10 cellular contexts compared by ENCODE assay signal in genomic region chr7:101179117-101179779, GRCh38. TPM values are rescaled to one million over a fixed set of nuclear protein-coding genes. Genes with fewer than 3 reads are reported as not detected.
DNase-seq lines count a peak whose midpoint lies in the region; ATAC-seq and TF ChIP-seq lines count a peak whose summit lies in the region.
"Had no signal": no experiment of that assay in that cellular context is flagged by ENCODE, and none has a peak within 500 bp of the region (broad histone marks: within the 10 kb centered on the region; RNA-seq: fewer than 3 reads in every experiment).

No MANE protein-coding gene starts in this region.

- H3K36me3 ChIP-seq in CD8-positive, alpha-beta T cell (ENCODE audit: insufficient read depth, low read length): no peaks in the 10 kb centered on the region
- no peaks in the 10 kb centered on the region for H3K36me3 ChIP-seq in HAP-1 (replicated peaks)

- CTCF ChIA-PET in CD8-positive, alpha-beta T cell (lab: Charles Lee): interaction anchor here (2.0 kb wide), 2 partner anchors 13 to 35 kb away, joined by 7 read pairs; no protein-coding TSS in a partner anchor

- H3K27me3 ChIP-seq in CD8-positive, alpha-beta T cell (ENCODE audit: insufficient read depth, low read length): peaks cover 36% of the 10 kb centered on the region
- H3K27me3 ChIP-seq in HAP-1 (ENCODE audit: low read depth): peaks cover 24% of the 10 kb centered on the region

- H3K27me3 Mint-ChIP-seq in CD8-positive, alpha-beta T cell (ENCODE audit: low read depth): peaks cover 60% of the 10 kb centered on the region
- peaks cover 64% of the 10 kb centered on the region for H3K27me3 Mint-ChIP-seq in T-helper 17 cell

- no peak overlapping the region for H3K4me3 ChIP-seq in CD8-positive, alpha-beta T cell (ENCODE audit: low read depth, low read length)
- H3K4me3 ChIP-seq in HAP-1: peak overlapping the region; percentile 17

- intact Hi-C loops in CD8-positive, alpha-beta T cell (cut with DNase I, micrococcal nuclease): loop anchor here in 1 of 2 experiments (10.0 kb wide), 1 partner anchor 284 kb away; the partner anchor contains the start of gene ACHE

- in situ Hi-C loops in HAP-1 (cut with MboI; ENCODE audit: low sequenced_read_pairs): no loop called here

- H3K27ac Mint-ChIP-seq in CD8-positive, alpha-beta T cell: no peak overlapping the region
- no peak overlapping the region for H3K27ac Mint-ChIP-seq in T-helper 17 cell
- H3K27ac Mint-ChIP-seq: activated naive CD4-positive, alpha-beta T cell treated with anti-CD3 and anti-CD28 coated beads for 36 hours had no signal

- H3K4me1 ChIP-seq in CD8-positive, alpha-beta T cell (ENCODE audit: insufficient read depth, low read length): peaks cover 15% of the 10 kb centered on the region
- no peaks in the 10 kb centered on the region for H3K4me1 ChIP-seq in HAP-1

- H3K4me3 Mint-ChIP-seq in CD8-positive, alpha-beta T cell: peak overlapping the region; percentile 49
- peak overlapping the region; percentile 77 for H3K4me3 Mint-ChIP-seq in T-helper 17 cell
- H3K4me3 Mint-ChIP-seq: activated naive CD4-positive, alpha-beta T cell treated with anti-CD3 and anti-CD28 coated beads for 36 hours had no signal

- peaks cover 18% of the 10 kb centered on the region for H3K4me1 Mint-ChIP-seq in CD8-positive, alpha-beta T cell (ENCODE audit: low read depth)
- H3K4me1 Mint-ChIP-seq in T-helper 17 cell: peaks cover 8% of the 10 kb centered on the region

- H3K9me3 ChIP-seq in CD8-positive, alpha-beta T cell (ENCODE audit: low read length): no peaks in the 10 kb centered on the region
- H3K9me3 ChIP-seq in HAP-1: no peaks in the 10 kb centered on the region
- H3K9me3 ChIP-seq in T-helper 17 cell (ENCODE audit: control insufficient read depth, low read length, poor library complexity, severe bottlenecking): no peaks in the 10 kb centered on the region

- no peak for DNase-seq in CD8-positive, alpha-beta T cell
- DNase-seq in HAP-1 (ENCODE audit: low spot score in 2 of 2): peak; percentile 44 to 71
- no peak for DNase-seq in T-helper 17 cell
- peak; percentile 47 for DNase-seq in myocyte (ENCODE audit: low read depth)
- DNase-seq in GM03348 (ENCODE audit: low spot score): no peak
- DNase-seq: activated naive CD4-positive, alpha-beta T cell treated with anti-CD3 and anti-CD28 coated beads for 36 hours; left ventricle myocardium superior had no signal

- no peaks in the 10 kb centered on the region for H3K9me3 Mint-ChIP-seq in CD8-positive, alpha-beta T cell
- H3K9me3 Mint-ChIP-seq: activated naive CD4-positive, alpha-beta T cell treated with anti-CD3 and anti-CD28 coated beads for 36 hours had no signal

- POLR2A ChIA-PET in CD8-positive, alpha-beta T cell (lab: Charles Lee): no interaction called here

- ATAC-seq in CD8-positive, alpha-beta T cell: no peak
- ATAC-seq in T-helper 17 cell (no peak), HG03280 (IDR thresholded peaks at IDR 0.05; ENCODE audit: unreplicated experiment) (no peak), HG03159 (IDR thresholded peaks at IDR 0.05; ENCODE audit: unreplicated experiment) (no peak)
- ATAC-seq: left ventricle myocardium superior had no signal

- TF ChIP-seq CTCF in CD8-positive, alpha-beta T cell (IDR thresholded peaks at IDR 0.05): no peak

- H3K36me3 Mint-ChIP-seq in CD8-positive, alpha-beta T cell: no peaks in the 10 kb centered on the region
- H3K36me3 Mint-ChIP-seq in T-helper 17 cell (ENCODE audit: low read depth): peaks cover 8% of the 10 kb centered on the region

- no peak overlapping the region for H3K27ac ChIP-seq in CD8-positive, alpha-beta T cell (ENCODE audit: low read depth, low read length)

RNA-seq across cellular contexts. Expression of gene NAT16, which starts 0.8 kb away (rescaled TPM):
- total RNA-seq in CD8-positive, alpha-beta T cell: not detected
- total RNA-seq in T-helper 17 cell: not detected
- total RNA-seq in myocyte: not detected in 2 replicates
- not detected for polyA plus RNA-seq in myocyte (2012)
- total RNA-seq: activated naive CD4-positive, alpha-beta T cell treated with anti-CD3 and anti-CD28 coated beads for 36 hours; left ventricle myocardium superior had no signal

RNA-seq across cellular contexts. Expression of gene VGF, which starts 13.9 kb away (rescaled TPM):
- total RNA-seq in CD8-positive, alpha-beta T cell: not detected
- not detected for total RNA-seq in T-helper 17 cell
- not detected in 2 replicates for total RNA-seq in myocyte
- polyA plus RNA-seq in myocyte (2012): not detected
- total RNA-seq: activated naive CD4-positive, alpha-beta T cell treated with anti-CD3 and anti-CD28 coated beads for 36 hours; left ventricle myocardium superior had no signal

RNA-seq across cellular contexts. Expression of gene MOGAT3, which starts 21.6 kb away (rescaled TPM):
- total RNA-seq in CD8-positive, alpha-beta T cell: not detected
- not detected for total RNA-seq in T-helper 17 cell
- not detected in 2 replicates for total RNA-seq in myocyte
- polyA plus RNA-seq in myocyte (2012): not detected
- total RNA-seq: activated naive CD4-positive, alpha-beta T cell treated with anti-CD3 and anti-CD28 coated beads for 36 hours; left ventricle myocardium superior; temporal lobe had no signal

RNA-seq across cellular contexts. Expression of gene AP1S1, which starts 25.0 kb away (rescaled TPM):
- 1 to 10 TPM; 2.1 to 2.2 TPM for total RNA-seq in CD8-positive, alpha-beta T cell
- total RNA-seq in T-helper 17 cell: 10 to 100 TPM in 1 of 2 donors, 1 to 10 TPM in 1; 9.7 to 11.7 TPM
- 53.3 and 79.5 TPM in 2 replicates for total RNA-seq in myocyte
- polyA plus RNA-seq in myocyte (2012): 128 TPM

RNA-seq across cellular contexts. Expression of gene PLOD3, which starts 38.1 kb away (rescaled TPM):
- total RNA-seq in CD8-positive, alpha-beta T cell: 1 to 10 TPM; 6.6 to 7.5 TPM
- 10 to 100 TPM; 39.0 to 44.7 TPM for total RNA-seq in T-helper 17 cell
- total RNA-seq in myocyte: 59.0 and 60.8 TPM in 2 replicates
- polyA plus RNA-seq in myocyte (2012): 110 TPM

Comparison
In these comparisons a context has a peak if more than half of its experiments do, and no peak if none do; other contexts are left out.
1. DNase-seq: peak in HAP-1 (2 of 2) and myocyte (single experiment); none in CD8-positive, alpha-beta T cell (0 of 7), T-helper 17 cell (0 of 3) and GM03348 (single experiment).